In the genomic region with DNA sequence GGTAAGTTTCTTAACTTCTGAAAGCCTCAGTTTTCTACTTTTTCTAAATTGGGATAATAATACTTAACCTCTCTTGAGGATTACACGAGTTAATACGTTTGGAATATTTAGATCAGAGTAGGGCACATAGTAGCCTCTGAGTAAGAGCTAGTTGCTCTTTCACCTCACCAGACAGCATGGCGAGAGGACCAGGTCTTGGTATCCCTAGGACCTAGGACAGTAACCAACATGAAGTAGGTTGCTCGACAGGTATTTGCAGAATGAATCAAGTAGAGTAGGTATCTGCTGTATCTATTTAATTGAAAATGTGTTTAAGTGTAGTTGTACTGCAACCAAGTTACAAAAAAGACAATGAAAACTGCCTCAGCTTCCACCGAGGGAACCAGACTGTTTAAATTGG, we compare ENCODE assay signal across 11 cellular contexts. TPM values are rescaled to one million over a fixed set of nuclear protein-coding genes. Genes with fewer than 3 reads are reported as not detected.
DNase-seq lines count a peak whose midpoint lies in the region; ATAC-seq, FAIRE-seq and TF ChIP-seq lines count a peak whose summit lies in the region.
"Had no signal": no experiment of that assay in that cellular context is flagged by ENCODE, and none has a peak within 500 bp of the region (broad histone marks: within the 10 kb centered on the region; RNA-seq: fewer than 3 reads in every experiment).

No MANE protein-coding gene starts in this region.

- no peaks in the 10 kb centered on the region for H3K9me3 Mint-ChIP-seq in activated naive CD8-positive, alpha-beta T cell treated with anti-CD3 and anti-CD28 coated beads, Interleukin-2, amount 50 U/mL, for 24 hours

- intact Hi-C loops in heart right ventricle (cut with DNase I), result no loop called here
- intact Hi-C loops in Right ventricle myocardium inferior (cut with DNase I), result no loop called here
- intact Hi-C loops in upper lobe of right lung (cut with DNase I), result no loop called here

- no peak overlapping the region for H2AFZ ChIP-seq in mesenchymal stem cell (ENCODE audit: low read depth, low read length)

- H3K27me3 ChIP-seq in heart right ventricle (no peaks in the 10 kb centered on the region), mesenchymal stem cell (ENCODE audit: control insufficient read depth in 1 of 2, insufficient read depth in 1 of 2, low read length in 2 of 2) (no peaks in the 10 kb centered on the region), upper lobe of right lung (no peaks in the 10 kb centered on the region)

- peak overlapping the region; percentile 96 for H3K9ac ChIP-seq in mesenchymal stem cell (ENCODE audit: low read length)

- ATAC-seq in heart right ventricle, result no peak
- ATAC-seq in Right ventricle myocardium inferior, result no peak
- no peak for ATAC-seq in activated naive CD8-positive, alpha-beta T cell treated with anti-CD3 and anti-CD28 coated beads, Interleukin-2, amount 50 U/mL, for 24 hours
- ATAC-seq in upper lobe of right lung, result no peak

- H3K4me1 ChIP-seq in heart right ventricle, result peaks cover 8 to 40% (median 32%) of the 10 kb centered on the region in 9 donors
- H3K4me1 ChIP-seq in mesenchymal stem cell (ENCODE audit: control insufficient read depth, insufficient read depth, low read depth, low read length), result peaks cover 7% of the 10 kb centered on the region
- H3K4me1 ChIP-seq in upper lobe of right lung, result peaks cover 25% of the 10 kb centered on the region
- H3K4me1 ChIP-seq: prostate gland had no signal

- 62 to 67% methylated on average over 5 of the region's 5 CpGs for WGBS in heart right ventricle, 2 donors
- 80% methylated on average over 5 of the region's 5 CpGs for WGBS in mesenchymal stem cell

- TF ChIP-seq POLR2A in H54 (IDR thresholded peaks at IDR 0.05; ENCODE audit: low read depth, low read length), result no peak

- H2BK12ac ChIP-seq in mesenchymal stem cell (ENCODE audit: low read length in 2 of 2), result no peak overlapping the region

- H3K9me3 ChIP-seq in heart right ventricle (no peaks in the 10 kb centered on the region), mesenchymal stem cell (ENCODE audit: control insufficient read depth, low read length) (no peaks in the 10 kb centered on the region), upper lobe of right lung (no peaks in the 10 kb centered on the region)
- H3K9me3 ChIP-seq: prostate gland had no signal

- H3K36me3 ChIP-seq in heart right ventricle (peaks cover 0 to 40% (median 11%) of the 10 kb centered on the region in 9 donors), mesenchymal stem cell (ENCODE audit: control insufficient read depth in 1 of 2, insufficient read depth in 2 of 2, low read depth in 1 of 2, low read length in 2 of 2) (peaks cover 5 to 32% of the 10 kb centered on the region in 2 experiments), upper lobe of right lung (peaks cover 29% of the 10 kb centered on the region)

- H2BK120ac ChIP-seq in mesenchymal stem cell (ENCODE audit: low read depth, low read length), result no peak overlapping the region

- no peak overlapping the region for H3K18ac ChIP-seq in mesenchymal stem cell (ENCODE audit: low read depth in 1 of 2, low read length in 2 of 2)

- no peak overlapping the region for H2AK5ac ChIP-seq in mesenchymal stem cell (ENCODE audit: low read length, severe bottlenecking)

- H3K36me3 Mint-ChIP-seq in activated naive CD8-positive, alpha-beta T cell treated with anti-CD3 and anti-CD28 coated beads, Interleukin-2, amount 50 U/mL, for 24 hours (ENCODE audit: low read depth), result peaks cover 48% of the 10 kb centered on the region

- peaks cover 43% of the 10 kb centered on the region for H3K4me1 Mint-ChIP-seq in activated naive CD8-positive, alpha-beta T cell treated with anti-CD3 and anti-CD28 coated beads, Interleukin-2, amount 50 U/mL, for 24 hours

- peak overlapping the region in 7 of 10 donors; percentile 64 to 98 (median 78) for H3K4me3 ChIP-seq in heart right ventricle
- H3K4me3 ChIP-seq in mesenchymal stem cell (ENCODE audit: insufficient read depth in 1 of 2, low read depth in 1 of 2, low read length in 2 of 2), result peak overlapping the region in 1 of 2 experiments; percentile 92
- H3K4me3 ChIP-seq in upper lobe of right lung, result peak overlapping the region; percentile 98

- no peak overlapping the region for H4K91ac ChIP-seq in mesenchymal stem cell (ENCODE audit: low read length)

- peak overlapping the region; percentile 44 for H3K4me2 ChIP-seq in mesenchymal stem cell (ENCODE audit: low read length, poor library complexity, severe bottlenecking)

- no peak overlapping the region for H3K23ac ChIP-seq in mesenchymal stem cell (ENCODE audit: low read length in 2 of 2)

- no peak overlapping the region for H3K4ac ChIP-seq in mesenchymal stem cell (ENCODE audit: low read depth in 1 of 2, low read length in 2 of 2)

- no peak overlapping the region for H4K8ac ChIP-seq in mesenchymal stem cell (ENCODE audit: low read length)

- no peak for DNase-seq in heart right ventricle
- no peak for DNase-seq in Right ventricle myocardium inferior (ENCODE audit: missing footprints)
- no peak for DNase-seq in activated naive CD8-positive, alpha-beta T cell treated with anti-CD3 and anti-CD28 coated beads, Interleukin-2, amount 50 U/mL, for 24 hours
- DNase-seq in mesenchymal stem cell, result no peak
- no peak for DNase-seq in upper lobe of right lung
- DNase-seq in H54 (ENCODE audit: insufficient read length, low spot score), result no peak
- DNase-seq in NCI-H345 treated with DMSO at 0.1 percent for 48 hours (lab: John Stamatoyannopoulos, UW; ENCODE audit: unreplicated experiment), result no peak
- DNase-seq in GDM1 (lab: John Stamatoyannopoulos, UW), result no peak
- DNase-seq: DMS53, HCEC 1CT had no signal

- no peak overlapping the region for H3K14ac ChIP-seq in mesenchymal stem cell (ENCODE audit: low read length in 2 of 2)

- H2BK5ac ChIP-seq in mesenchymal stem cell (ENCODE audit: low read depth, low read length, poor library complexity, severe bottlenecking), result no peak overlapping the region

- no peak for FAIRE-seq in H54 (lab: Jason Lieb, UNC)

- peak overlapping the region; percentile 99 for H3K27ac Mint-ChIP-seq in activated naive CD8-positive, alpha-beta T cell treated with anti-CD3 and anti-CD28 coated beads, Interleukin-2, amount 50 U/mL, for 24 hours

- peaks cover 3% of the 10 kb centered on the region for H3K27me3 Mint-ChIP-seq in activated naive CD8-positive, alpha-beta T cell treated with anti-CD3 and anti-CD28 coated beads, Interleukin-2, amount 50 U/mL, for 24 hours

- H3K27ac ChIP-seq in heart right ventricle, result no peak overlapping the region
- H3K27ac ChIP-seq in mesenchymal stem cell (ENCODE audit: low read length, poor library complexity, severe bottlenecking), result no peak overlapping the region
- no peak overlapping the region for H3K27ac ChIP-seq in upper lobe of right lung

- peak overlapping the region; percentile 98 for H3K4me3 Mint-ChIP-seq in activated naive CD8-positive, alpha-beta T cell treated with anti-CD3 and anti-CD28 coated beads, Interleukin-2, amount 50 U/mL, for 24 hours

- H3K79me1 ChIP-seq in mesenchymal stem cell (replicated peaks; ENCODE audit: low read length, poor library complexity, severe bottlenecking), result peaks cover 9% of the 10 kb centered on the region

- H2BK15ac ChIP-seq in mesenchymal stem cell (ENCODE audit: low read depth, poor library complexity, severe bottlenecking), result no peak overlapping the region

- TF ChIP-seq CTCF in heart right ventricle (IDR thresholded peaks at IDR 0.05) (no peak), upper lobe of right lung (IDR thresholded peaks at IDR 0.05) (no peak)

RNA-seq across cellular contexts. Expression of a gene that starts 1.4 kb away (rescaled TPM):
- total RNA-seq in heart right ventricle (10 to 100 TPM; 17.5 to 26.5 (median 20.9) TPM), Right ventricle myocardium inferior (18.6 TPM), upper lobe of right lung (17.8 TPM)
- 1 to 10 TPM; 5.4 to 9.3 TPM for polyA plus RNA-seq in heart right ventricle
- polyA plus RNA-seq in mesenchymal stem cell (2013, experiment 1 of 2), result 13.4 TPM
- polyA plus RNA-seq in mesenchymal stem cell (2013, experiment 2 of 2), result 13.8 TPM

RNA-seq across cellular contexts. Expression of a gene that starts 46.4 kb away (rescaled TPM):
- total RNA-seq in heart right ventricle (not detected), Right ventricle myocardium inferior (not detected), upper lobe of right lung (not detected)
- not detected for polyA plus RNA-seq in heart right ventricle
- not detected for polyA plus RNA-seq in mesenchymal stem cell (2013, experiment 1 of 2)
- not detected for polyA plus RNA-seq in mesenchymal stem cell (2013, experiment 2 of 2)
